Comparison of ENCODE assay signal across 1 cellular context in the genomic region with DNA sequence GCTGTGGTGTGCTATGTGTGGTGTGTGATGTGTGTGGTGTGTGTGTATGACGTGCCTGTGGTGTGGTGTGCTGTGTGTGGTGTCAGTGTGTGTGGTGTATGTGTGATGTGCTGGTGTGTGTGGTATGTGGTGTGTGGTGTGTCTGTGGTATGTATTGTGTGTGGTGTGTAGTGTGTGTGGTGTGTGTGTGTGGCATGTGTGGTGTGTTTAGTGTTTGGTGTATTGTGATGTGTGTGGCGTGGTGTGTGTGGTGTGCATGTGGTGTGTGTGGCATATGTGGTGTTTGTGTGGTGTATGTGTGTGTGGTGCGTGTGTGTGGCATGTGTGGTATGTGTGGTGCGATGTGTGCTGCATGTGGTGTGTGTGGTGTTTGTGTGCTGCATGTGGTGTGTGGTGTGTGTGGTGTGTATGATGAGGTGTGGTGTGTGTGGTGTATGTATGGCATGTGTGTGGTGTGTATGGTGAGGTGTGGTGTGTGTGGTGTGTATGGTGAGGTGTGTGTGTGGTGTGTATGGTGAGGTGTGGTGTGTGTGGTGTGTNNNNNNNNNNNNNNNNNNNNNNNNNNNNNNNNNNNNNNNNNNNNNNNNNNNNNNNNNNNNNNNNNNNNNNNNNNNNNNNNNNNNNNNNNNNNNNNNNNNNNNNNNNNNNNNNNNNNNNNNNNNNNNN.
TF ChIP-seq lines count a peak whose summit lies in the region.

No MANE protein-coding gene starts in this region.

TF ChIP-seq in HEK293, 187 proteins besides CTCF, POLR2A, EP300 and RAD21 (continued from another document and continues in another):
- TF ChIP-seq, protein P1, sequence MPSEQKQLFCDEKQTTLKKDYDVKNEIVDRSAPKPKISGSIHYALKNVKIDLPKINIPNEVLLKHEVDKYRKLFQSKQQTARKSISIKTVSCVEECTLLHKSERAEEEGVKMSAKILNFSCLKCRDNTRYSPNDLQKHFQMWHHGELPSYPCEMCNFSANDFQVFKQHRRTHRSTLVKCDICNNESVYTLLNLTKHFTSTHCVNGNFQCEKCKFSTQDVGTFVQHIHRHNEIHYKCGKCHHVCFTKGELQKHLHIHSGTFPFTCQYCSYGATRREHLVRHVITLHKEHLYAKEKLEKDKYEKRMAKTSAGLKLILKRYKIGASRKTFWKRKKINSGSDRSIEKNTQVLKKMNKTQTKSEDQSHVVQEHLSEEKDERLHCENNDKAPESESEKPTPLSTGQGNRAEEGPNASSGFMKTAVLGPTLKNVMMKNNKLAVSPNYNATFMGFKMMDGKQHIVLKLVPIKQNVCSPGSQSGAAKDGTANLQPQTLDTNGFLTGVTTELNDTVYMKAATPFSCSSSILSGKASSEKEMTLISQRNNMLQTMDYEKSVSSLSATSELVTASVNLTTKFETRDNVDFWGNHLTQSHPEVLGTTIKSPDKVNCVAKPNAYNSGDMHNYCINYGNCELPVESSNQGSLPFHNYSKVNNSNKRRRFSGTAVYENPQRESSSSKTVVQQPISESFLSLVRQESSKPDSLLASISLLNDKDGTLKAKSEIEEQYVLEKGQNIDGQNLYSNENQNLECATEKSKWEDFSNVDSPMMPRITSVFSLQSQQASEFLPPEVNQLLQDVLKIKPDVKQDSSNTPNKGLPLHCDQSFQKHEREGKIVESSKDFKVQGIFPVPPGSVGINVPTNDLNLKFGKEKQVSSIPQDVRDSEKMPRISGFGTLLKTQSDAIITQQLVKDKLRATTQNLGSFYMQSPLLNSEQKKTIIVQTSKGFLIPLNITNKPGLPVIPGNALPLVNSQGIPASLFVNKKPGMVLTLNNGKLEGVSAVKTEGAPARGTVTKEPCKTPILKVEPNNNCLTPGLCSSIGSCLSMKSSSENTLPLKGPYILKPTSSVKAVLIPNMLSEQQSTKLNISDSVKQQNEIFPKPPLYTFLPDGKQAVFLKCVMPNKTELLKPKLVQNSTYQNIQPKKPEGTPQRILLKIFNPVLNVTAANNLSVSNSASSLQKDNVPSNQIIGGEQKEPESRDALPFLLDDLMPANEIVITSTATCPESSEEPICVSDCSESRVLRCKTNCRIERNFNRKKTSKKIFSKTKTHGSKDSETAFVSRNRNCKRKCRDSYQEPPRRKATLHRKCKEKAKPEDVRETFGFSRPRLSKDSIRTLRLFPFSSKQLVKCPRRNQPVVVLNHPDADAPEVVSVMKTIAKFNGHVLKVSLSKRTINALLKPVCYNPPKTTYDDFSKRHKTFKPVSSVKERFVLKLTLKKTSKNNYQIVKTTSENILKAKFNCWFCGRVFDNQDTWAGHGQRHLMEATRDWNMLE (tag by site-specific recombination; conservative IDR thresholded peaks at IDR 0.05; ENCODE audit: low read depth): no peak
- no peak for TF ChIP-seq SP2 (tag by site-specific recombination; IDR thresholded peaks at IDR 0.05)
- no peak for TF ChIP-seq ZNF394 (tag by site-specific recombination; IDR thresholded peaks at IDR 0.05; ENCODE audit: borderline replicate concordance)
- TF ChIP-seq, protein P2, sequence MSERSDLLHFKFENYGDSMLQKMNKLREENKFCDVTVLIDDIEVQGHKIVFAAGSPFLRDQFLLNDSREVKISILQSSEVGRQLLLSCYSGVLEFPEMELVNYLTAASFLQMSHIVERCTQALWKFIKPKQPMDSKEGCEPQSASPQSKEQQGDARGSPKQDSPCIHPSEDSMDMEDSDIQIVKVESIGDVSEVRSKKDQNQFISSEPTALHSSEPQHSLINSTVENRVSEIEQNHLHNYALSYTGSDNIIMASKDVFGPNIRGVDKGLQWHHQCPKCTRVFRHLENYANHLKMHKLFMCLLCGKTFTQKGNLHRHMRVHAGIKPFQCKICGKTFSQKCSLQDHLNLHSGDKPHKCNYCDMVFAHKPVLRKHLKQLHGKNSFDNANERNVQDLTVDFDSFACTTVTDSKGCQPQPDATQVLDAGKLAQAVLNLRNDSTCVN (tag by site-specific recombination; optimal IDR thresholded peaks at IDR 0.05): no peak
- TF ChIP-seq, protein P3, sequence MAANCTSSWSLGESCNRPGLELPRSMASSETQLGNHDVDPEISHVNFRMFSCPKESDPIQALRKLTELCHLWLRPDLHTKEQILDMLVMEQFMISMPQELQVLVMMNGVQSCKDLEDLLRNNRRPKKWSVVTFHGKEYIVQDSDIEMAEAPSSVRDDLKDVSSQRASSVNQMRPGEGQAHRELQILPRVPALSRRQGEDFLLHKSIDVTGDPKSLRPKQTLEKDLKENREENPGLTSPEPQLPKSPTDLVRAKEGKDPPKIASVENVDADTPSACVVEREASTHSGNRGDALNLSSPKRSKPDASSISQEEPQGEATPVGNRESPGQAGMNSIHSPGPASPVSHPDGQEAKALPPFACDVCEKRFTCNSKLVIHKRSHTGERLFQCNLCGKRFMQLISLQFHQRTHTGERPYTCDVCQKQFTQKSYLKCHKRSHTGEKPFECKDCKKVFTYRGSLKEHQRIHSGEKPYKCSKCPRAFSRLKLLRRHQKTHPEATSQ (tag by site-specific recombination; IDR thresholded peaks at IDR 0.05): no peak
- no peak; the same call in 1 of the 2 replicates for TF ChIP-seq MYNN (tag by site-specific recombination; IDR thresholded peaks at IDR 0.05; ENCODE audit: borderline replicate concordance)
- TF ChIP-seq TRIM28 (IDR thresholded peaks at IDR 0.05; ENCODE audit: borderline replicate concordance, low read length): no peak
- TF ChIP-seq, protein P4, sequence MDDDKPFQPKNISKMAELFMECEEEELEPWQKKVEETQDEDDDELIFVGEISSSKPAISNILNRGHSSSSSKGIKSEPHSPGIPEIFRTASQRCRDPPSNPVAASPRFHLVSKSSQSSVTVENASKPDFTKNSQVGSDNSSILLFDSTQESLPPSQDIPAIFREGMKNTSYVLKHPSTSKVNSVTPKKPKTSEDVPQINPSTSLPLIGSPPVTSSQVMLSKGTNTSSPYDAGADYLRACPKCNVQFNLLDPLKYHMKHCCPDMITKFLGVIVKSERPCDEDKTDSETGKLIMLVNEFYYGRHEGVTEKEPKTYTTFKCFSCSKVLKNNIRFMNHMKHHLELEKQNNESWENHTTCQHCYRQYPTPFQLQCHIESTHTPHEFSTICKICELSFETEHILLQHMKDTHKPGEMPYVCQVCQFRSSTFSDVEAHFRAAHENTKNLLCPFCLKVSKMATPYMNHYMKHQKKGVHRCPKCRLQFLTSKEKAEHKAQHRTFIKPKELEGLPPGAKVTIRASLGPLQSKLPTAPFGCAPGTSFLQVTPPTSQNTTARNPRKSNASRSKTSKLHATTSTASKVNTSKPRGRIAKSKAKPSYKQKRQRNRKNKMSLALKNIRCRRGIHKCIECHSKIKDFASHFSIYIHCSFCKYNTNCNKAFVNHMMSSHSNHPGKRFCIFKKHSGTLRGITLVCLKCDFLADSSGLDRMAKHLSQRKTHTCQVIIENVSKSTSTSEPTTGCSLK (tag by site-specific recombination; IDR thresholded peaks at IDR 0.05): no peak
- TF ChIP-seq ZNF266 (tag by site-specific recombination; IDR thresholded peaks at IDR 0.05; ENCODE audit: low read depth): peak; percentile 7; the same call in 1 of the 2 replicates
- no peak for TF ChIP-seq KLF10 (tag by site-specific recombination; IDR thresholded peaks at IDR 0.05)
- TF ChIP-seq, protein P5, sequence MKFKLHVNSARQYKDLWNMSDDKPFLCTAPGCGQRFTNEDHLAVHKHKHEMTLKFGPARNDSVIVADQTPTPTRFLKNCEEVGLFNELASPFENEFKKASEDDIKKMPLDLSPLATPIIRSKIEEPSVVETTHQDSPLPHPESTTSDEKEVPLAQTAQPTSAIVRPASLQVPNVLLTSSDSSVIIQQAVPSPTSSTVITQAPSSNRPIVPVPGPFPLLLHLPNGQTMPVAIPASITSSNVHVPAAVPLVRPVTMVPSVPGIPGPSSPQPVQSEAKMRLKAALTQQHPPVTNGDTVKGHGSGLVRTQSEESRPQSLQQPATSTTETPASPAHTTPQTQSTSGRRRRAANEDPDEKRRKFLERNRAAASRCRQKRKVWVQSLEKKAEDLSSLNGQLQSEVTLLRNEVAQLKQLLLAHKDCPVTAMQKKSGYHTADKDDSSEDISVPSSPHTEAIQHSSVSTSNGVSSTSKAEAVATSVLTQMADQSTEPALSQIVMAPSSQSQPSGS (tag by site-specific recombination; IDR thresholded peaks at IDR 0.05; ENCODE audit: low read depth): no peak
- no peak for TF ChIP-seq ZNF138 (tag by site-specific recombination; IDR thresholded peaks at IDR 0.05; ENCODE audit: borderline replicate concordance)
- no peak for TF ChIP-seq ZNF529 (tag by site-specific recombination; IDR thresholded peaks at IDR 0.05; ENCODE audit: insufficient replicate concordance)
- TF ChIP-seq, protein P6, sequence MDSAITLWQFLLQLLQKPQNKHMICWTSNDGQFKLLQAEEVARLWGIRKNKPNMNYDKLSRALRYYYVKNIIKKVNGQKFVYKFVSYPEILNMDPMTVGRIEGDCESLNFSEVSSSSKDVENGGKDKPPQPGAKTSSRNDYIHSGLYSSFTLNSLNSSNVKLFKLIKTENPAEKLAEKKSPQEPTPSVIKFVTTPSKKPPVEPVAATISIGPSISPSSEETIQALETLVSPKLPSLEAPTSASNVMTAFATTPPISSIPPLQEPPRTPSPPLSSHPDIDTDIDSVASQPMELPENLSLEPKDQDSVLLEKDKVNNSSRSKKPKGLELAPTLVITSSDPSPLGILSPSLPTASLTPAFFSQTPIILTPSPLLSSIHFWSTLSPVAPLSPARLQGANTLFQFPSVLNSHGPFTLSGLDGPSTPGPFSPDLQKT (IDR thresholded peaks at IDR 0.05; ENCODE audit: borderline replicate concordance, low read depth, low read length): no peak
- no peak for TF ChIP-seq ZNF791 (tag by site-specific recombination; IDR thresholded peaks at IDR 0.05)
- no peak for TF ChIP-seq ZNF19 (tag by site-specific recombination; IDR thresholded peaks at IDR 0.05; ENCODE audit: low read depth)
- peak; percentile 85 for TF ChIP-seq ZNF473 (tag by site-specific recombination; IDR thresholded peaks at IDR 0.05)
- no peak for TF ChIP-seq ZNF549 (tag by site-specific recombination; IDR thresholded peaks at IDR 0.05)
- no peak for TF ChIP-seq ZNF658 (tag by site-specific recombination; IDR thresholded peaks at IDR 0.05)
- no peak for TF ChIP-seq ZNF623 (tag by site-specific recombination; IDR thresholded peaks at IDR 0.05)
- peak; percentile 46; the same call in 1 of the 2 replicates for TF ChIP-seq GLI4 (tag by site-specific recombination; IDR thresholded peaks at IDR 0.05)
- TF ChIP-seq ZNF132 (tag by site-specific recombination; IDR thresholded peaks at IDR 0.05; ENCODE audit: borderline replicate concordance): no peak
- no peak for TF ChIP-seq ZNF514 (tag by site-specific recombination; IDR thresholded peaks at IDR 0.05)
- TF ChIP-seq, protein P7, sequence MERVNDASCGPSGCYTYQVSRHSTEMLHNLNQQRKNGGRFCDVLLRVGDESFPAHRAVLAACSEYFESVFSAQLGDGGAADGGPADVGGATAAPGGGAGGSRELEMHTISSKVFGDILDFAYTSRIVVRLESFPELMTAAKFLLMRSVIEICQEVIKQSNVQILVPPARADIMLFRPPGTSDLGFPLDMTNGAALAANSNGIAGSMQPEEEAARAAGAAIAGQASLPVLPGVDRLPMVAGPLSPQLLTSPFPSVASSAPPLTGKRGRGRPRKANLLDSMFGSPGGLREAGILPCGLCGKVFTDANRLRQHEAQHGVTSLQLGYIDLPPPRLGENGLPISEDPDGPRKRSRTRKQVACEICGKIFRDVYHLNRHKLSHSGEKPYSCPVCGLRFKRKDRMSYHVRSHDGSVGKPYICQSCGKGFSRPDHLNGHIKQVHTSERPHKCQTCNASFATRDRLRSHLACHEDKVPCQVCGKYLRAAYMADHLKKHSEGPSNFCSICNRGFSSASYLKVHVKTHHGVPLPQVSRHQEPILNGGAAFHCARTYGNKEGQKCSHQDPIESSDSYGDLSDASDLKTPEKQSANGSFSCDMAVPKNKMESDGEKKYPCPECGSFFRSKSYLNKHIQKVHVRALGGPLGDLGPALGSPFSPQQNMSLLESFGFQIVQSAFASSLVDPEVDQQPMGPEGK (tag by site-specific recombination; IDR thresholded peaks at IDR 0.05): no peak
- no peak for TF ChIP-seq ZNF302 (tag by site-specific recombination; IDR thresholded peaks at IDR 0.05; ENCODE audit: low read depth)
- TF ChIP-seq ZNF837 (tag by site-specific recombination; IDR thresholded peaks at IDR 0.05): no peak
- TF ChIP-seq, protein P8, sequence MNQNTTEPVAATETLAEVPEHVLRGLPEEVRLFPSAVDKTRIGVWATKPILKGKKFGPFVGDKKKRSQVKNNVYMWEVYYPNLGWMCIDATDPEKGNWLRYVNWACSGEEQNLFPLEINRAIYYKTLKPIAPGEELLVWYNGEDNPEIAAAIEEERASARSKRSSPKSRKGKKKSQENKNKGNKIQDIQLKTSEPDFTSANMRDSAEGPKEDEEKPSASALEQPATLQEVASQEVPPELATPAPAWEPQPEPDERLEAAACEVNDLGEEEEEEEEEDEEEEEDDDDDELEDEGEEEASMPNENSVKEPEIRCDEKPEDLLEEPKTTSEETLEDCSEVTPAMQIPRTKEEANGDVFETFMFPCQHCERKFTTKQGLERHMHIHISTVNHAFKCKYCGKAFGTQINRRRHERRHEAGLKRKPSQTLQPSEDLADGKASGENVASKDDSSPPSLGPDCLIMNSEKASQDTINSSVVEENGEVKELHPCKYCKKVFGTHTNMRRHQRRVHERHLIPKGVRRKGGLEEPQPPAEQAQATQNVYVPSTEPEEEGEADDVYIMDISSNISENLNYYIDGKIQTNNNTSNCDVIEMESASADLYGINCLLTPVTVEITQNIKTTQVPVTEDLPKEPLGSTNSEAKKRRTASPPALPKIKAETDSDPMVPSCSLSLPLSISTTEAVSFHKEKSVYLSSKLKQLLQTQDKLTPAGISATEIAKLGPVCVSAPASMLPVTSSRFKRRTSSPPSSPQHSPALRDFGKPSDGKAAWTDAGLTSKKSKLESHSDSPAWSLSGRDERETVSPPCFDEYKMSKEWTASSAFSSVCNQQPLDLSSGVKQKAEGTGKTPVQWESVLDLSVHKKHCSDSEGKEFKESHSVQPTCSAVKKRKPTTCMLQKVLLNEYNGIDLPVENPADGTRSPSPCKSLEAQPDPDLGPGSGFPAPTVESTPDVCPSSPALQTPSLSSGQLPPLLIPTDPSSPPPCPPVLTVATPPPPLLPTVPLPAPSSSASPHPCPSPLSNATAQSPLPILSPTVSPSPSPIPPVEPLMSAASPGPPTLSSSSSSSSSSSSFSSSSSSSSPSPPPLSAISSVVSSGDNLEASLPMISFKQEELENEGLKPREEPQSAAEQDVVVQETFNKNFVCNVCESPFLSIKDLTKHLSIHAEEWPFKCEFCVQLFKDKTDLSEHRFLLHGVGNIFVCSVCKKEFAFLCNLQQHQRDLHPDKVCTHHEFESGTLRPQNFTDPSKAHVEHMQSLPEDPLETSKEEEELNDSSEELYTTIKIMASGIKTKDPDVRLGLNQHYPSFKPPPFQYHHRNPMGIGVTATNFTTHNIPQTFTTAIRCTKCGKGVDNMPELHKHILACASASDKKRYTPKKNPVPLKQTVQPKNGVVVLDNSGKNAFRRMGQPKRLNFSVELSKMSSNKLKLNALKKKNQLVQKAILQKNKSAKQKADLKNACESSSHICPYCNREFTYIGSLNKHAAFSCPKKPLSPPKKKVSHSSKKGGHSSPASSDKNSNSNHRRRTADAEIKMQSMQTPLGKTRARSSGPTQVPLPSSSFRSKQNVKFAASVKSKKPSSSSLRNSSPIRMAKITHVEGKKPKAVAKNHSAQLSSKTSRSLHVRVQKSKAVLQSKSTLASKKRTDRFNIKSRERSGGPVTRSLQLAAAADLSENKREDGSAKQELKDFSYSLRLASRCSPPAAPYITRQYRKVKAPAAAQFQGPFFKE (tag by site-specific recombination; IDR thresholded peaks at IDR 0.05; ENCODE audit: borderline replicate concordance): no peak
- TF ChIP-seq ZNF341 (tag by site-specific recombination; IDR thresholded peaks at IDR 0.05; ENCODE audit: low read depth): no peak
